Comparison of ENCODE assay signal across 22 cellular contexts in the genomic region with DNA sequence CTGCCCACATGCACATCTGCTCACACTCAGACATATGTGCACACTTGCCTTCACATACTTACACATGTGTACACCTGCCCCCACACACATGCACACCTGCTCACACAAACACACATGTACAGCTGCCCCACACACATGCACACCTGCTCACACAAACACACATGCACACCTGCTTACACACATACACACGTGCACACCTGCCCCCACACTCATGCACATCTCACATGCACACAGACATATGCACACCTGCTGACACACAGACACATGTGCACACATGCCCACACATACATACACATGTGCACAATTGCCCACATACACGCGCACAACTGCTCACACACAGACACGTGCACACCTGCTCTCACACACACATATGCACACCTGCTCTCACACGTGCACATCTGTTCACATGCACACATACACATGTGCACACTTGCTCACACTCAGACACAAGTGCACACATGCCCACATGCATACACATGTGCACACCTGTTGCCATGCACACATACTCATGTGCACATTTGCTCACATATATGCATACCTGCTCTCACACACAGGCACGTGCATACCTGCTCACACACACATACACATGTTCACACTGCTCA.
"Had no signal": no experiment of that assay in that cellular context is flagged by ENCODE, and none has a peak within 500 bp of the region (broad histone marks: within the 10 kb centered on the region; RNA-seq: fewer than 3 reads in every experiment).

No MANE protein-coding gene starts in this region.

- ATAC-seq: Panc1, PC-3 had no signal

- H3K27me3 ChIP-seq: MG63 had no signal

- H3K9ac ChIP-seq: SK-N-SH had no signal

- DNase-seq: IMR-90, Karpas-422, KG1, MG63, NCI-H1092, NCI-H1436, NCI-H187, NCI-H2029, NCI-H2081 treated with DMSO at 0.1 percent for 48 hours, NCI-H2171, NCI-H226, NCI-H446, NCI-H510A, NCI-H524 treated with DMSO at 0.1 percent for 48 hours, NCI-H69, NCI-H774, PC-3, SHP77, SK-N-SH had no signal

- H3K9me3 ChIP-seq: MG63, SK-N-SH had no signal

- H3K4me2 ChIP-seq: SK-N-SH had no signal

- H3K9me2 ChIP-seq: SK-N-SH had no signal

- H3K27ac ChIP-seq: HL-60, RWPE1 had no signal

- H3K36me3 ChIP-seq: MG63 had no signal

- H3K4me3 ChIP-seq: MG63 had no signal
